In the genomic region with DNA sequence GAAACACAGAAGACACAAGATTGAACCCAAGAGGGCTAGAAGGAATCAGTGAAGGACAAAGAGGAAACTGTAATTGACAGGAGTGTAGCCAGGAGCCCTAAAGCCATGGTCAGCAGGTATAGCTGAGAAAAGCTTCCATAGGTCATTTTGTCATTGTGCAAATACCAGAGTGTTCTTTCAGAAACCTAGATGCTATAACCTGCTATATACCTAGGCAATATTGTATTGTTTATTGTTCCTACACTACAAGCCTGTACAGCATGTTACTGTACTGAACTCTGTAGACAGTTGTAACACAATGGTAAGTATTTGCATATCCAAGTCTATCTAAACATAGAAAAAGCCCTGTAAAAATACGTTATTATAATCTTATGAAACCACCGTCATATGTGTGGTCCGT, we compare ENCODE assay signal across 1 cellular context.
TF ChIP-seq lines count a peak whose summit lies in the region.

No MANE protein-coding gene starts in this region.

TF ChIP-seq in WTC11, 78 proteins besides CTCF, POLR2A, EP300 and RAD21 (continued from another document):
- no peak for TF ChIP-seq ARID4B (CRISPR knock-in tag; IDR thresholded peaks at IDR 0.05; ENCODE audit: borderline replicate concordance)
- TF ChIP-seq MLX (CRISPR knock-in tag; IDR thresholded peaks at IDR 0.05) = no peak
- TF ChIP-seq ZBTB21 (CRISPR knock-in tag; IDR thresholded peaks at IDR 0.05; ENCODE audit: borderline replicate concordance) = no peak
- no peak for TF ChIP-seq E2F5 (CRISPR knock-in tag; IDR thresholded peaks at IDR 0.05)
- no peak for TF ChIP-seq ETV6 (CRISPR knock-in tag; IDR thresholded peaks at IDR 0.05)
- TF ChIP-seq ELF4 (CRISPR knock-in tag; IDR thresholded peaks at IDR 0.05; ENCODE audit: low read depth) = no peak
- no peak for TF ChIP-seq SOX15 (CRISPR knock-in tag; IDR thresholded peaks at IDR 0.05)
- TF ChIP-seq, protein P1, sequence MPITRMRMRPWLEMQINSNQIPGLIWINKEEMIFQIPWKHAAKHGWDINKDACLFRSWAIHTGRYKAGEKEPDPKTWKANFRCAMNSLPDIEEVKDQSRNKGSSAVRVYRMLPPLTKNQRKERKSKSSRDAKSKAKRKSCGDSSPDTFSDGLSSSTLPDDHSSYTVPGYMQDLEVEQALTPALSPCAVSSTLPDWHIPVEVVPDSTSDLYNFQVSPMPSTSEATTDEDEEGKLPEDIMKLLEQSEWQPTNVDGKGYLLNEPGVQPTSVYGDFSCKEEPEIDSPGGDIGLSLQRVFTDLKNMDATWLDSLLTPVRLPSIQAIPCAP (CRISPR knock-in tag; IDR thresholded peaks at IDR 0.05) = no peak
- TF ChIP-seq TP53 (CRISPR knock-in tag; IDR thresholded peaks at IDR 0.05) = no peak
- TF ChIP-seq ZSCAN18 (CRISPR knock-in tag; IDR thresholded peaks at IDR 0.05) = no peak
